18 cellular contexts compared by ENCODE assay signal in the genomic region with DNA sequence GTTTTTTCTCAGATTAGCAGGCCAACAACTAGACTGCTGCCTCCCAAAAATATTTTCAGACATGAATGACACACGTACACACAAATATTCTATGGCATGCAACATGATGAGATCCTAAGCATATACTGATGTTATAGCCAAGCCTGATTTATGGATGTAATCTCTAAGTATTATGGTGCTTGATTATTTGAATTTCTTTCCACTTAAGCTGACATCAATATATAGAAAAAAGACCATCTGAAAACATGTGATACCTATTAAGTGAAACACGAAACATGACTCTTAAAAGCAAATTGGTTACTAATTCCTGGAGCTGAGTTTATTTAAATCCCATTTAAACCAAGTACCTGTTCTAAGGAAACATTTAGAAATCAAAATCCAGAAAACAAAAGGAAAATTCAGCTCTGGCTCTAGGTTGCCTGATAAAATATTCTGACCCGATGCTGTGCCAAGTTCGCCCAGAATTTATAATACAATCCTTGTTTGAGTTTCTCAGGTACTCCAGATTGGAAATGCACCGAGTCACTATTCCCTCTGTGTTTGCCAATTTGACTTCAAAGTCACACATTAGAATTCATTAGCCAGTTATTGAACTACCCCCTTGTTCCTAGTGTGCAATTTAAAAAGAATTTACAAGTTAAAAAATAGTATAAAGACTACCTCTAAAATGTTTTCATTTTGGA.
A peak's percentile ranks its signal among the peaks of the same experiment; 100 is the strongest.
DNase-seq lines count a peak whose midpoint lies in the region; ATAC-seq, FAIRE-seq and TF ChIP-seq lines count a peak whose summit lies in the region.
"Had no signal": no experiment of that assay in that cellular context is flagged by ENCODE, and none has a peak within 500 bp of the region (broad histone marks: within the 10 kb centered on the region; RNA-seq: fewer than 3 reads in every experiment).

No MANE protein-coding gene starts in this region.

- H3K36me3 Mint-ChIP-seq in progenitor cell of endocrine pancreas (ENCODE audit: insufficient read depth) = no peaks in the 10 kb centered on the region
- H3K36me3 Mint-ChIP-seq: T-cell had no signal

- no peaks in the 10 kb centered on the region for H3K9me2 ChIP-seq in PC-9 (ENCODE audit: insufficient read depth)

- in situ Hi-C loops in Panc1 (cut with HindIII; ENCODE audit: low pct_unique_long_range_greater_than_20kb, low sequenced_read_pairs) = no loop called here

- H3K36me3 ChIP-seq in Panc1 (ENCODE audit: control insufficient read depth, insufficient read depth, low read length) (no peaks in the 10 kb centered on the region), PC-9 (ENCODE audit: low read depth) (no peaks in the 10 kb centered on the region)
- H3K36me3 ChIP-seq: BLaER1 had no signal

- no peaks in the 10 kb centered on the region for H3K79me2 ChIP-seq in PC-9 (ENCODE audit: low read depth)

- H3K4me1 ChIP-seq in Panc1 (ENCODE audit: control insufficient read depth, insufficient read depth, low read length) = no peaks in the 10 kb centered on the region
- H3K4me1 ChIP-seq in PC-9 (replicated peaks; ENCODE audit: insufficient read depth) = peaks cover 12% of the 10 kb centered on the region

- POLR2A ChIA-PET in Panc1 (lab: Charles Lee) = no interaction called here
- POLR2A ChIA-PET in PC-9 (lab: Charles Lee; ENCODE audit: unreplicated experiment) = no interaction called here

- TF ChIP-seq CTCF in Panc1 (IDR thresholded peaks at IDR 0.05) (no peak), progenitor cell of endocrine pancreas (IDR thresholded peaks at IDR 0.05; ENCODE audit: unreplicated experiment) (no peak), PC-9 (conservative IDR thresholded peaks at IDR 0.05) (no peak)

- H3K4me1 Mint-ChIP-seq in progenitor cell of endocrine pancreas (ENCODE audit: low read depth) = peaks cover 49% of the 10 kb centered on the region
- H3K4me1 Mint-ChIP-seq: GM23338 had no signal

- no TSS peak for BruUV-seq in Panc1 (replicated peaks; lab: Mats Ljungman, UMichigan)
- BruUV-seq in PC-9 (replicated peaks; lab: Mats Ljungman, UMichigan) = no TSS peak

- H3K4me2 ChIP-seq in PC-9 = no peak overlapping the region
- H3K4me2 ChIP-seq: BLaER1, GM23338 had no signal

- no peaks in the 10 kb centered on the region for H4K20me1 ChIP-seq in PC-9 (ENCODE audit: insufficient read depth)
- H4K20me1 ChIP-seq: BLaER1 had no signal

- CTCF ChIA-PET in Panc1 (lab: Charles Lee) = no interaction called here
- CTCF ChIA-PET in PC-9 (lab: Charles Lee) = no interaction called here

- H3K9me3 ChIP-seq in Panc1 (ENCODE audit: control insufficient read depth, insufficient read depth, low read depth, low read length) (no peaks in the 10 kb centered on the region), PC-9 (ENCODE audit: insufficient read depth, low read depth) (no peaks in the 10 kb centered on the region)
- H3K9me3 ChIP-seq: BLaER1 had no signal

- no peak for ATAC-seq in Panc1
- ATAC-seq: GM23338, K562, Right ventricle myocardium inferior, T-cell had no signal

- no peaks in the 10 kb centered on the region for H3F3A ChIP-seq in PC-9 (ENCODE audit: insufficient read depth, low read depth)

- H3K27ac Mint-ChIP-seq in progenitor cell of endocrine pancreas = peak overlapping the region; percentile 42
- H3K27ac Mint-ChIP-seq: GM23338, T-cell had no signal

- no peak overlapping the region for H2AFZ ChIP-seq in PC-9

- no peaks in the 10 kb centered on the region for H3K27me3 Mint-ChIP-seq in progenitor cell of endocrine pancreas
- H3K27me3 Mint-ChIP-seq: T-cell had no signal

- H3K4me3 ChIP-seq in Panc1 (ENCODE audit: low read depth in 2 of 2, low read length in 2 of 2) (no peak overlapping the region), PC-9 (no peak overlapping the region)
- H3K4me3 ChIP-seq: BLaER1, GM23338, K562, SK-N-MC had no signal

- H3K9me3 Mint-ChIP-seq in progenitor cell of endocrine pancreas (ENCODE audit: low read depth) = peaks cover 9% of the 10 kb centered on the region

- no peak for FAIRE-seq in GM19239 (lab: Jason Lieb, UNC)
- FAIRE-seq: GM12891, K562 had no signal

- peak overlapping the region; percentile 17; the same call in 1 of the 2 replicates for H3K27ac ChIP-seq in Panc1 (ENCODE audit: low read length)
- no peak overlapping the region for H3K27ac ChIP-seq in PC-9
- H3K27ac ChIP-seq: SK-N-MC had no signal

- H3K27me3 ChIP-seq in Panc1 (ENCODE audit: control insufficient read depth, insufficient read depth, low read length) = no peaks in the 10 kb centered on the region
- no peaks in the 10 kb centered on the region for H3K27me3 ChIP-seq in PC-9 (ENCODE audit: insufficient read depth, low read depth)
- H3K27me3 ChIP-seq: BLaER1 had no signal

- DNase-seq in DMS79 treated with DMSO at 0.1 percent for 48 hours (lab: John Stamatoyannopoulos, UW) = peak; percentile 39
- DNase-seq in DMS79 (lab: John Stamatoyannopoulos, UW) = no peak
- DNase-seq in NCI-H2081 treated with DMSO at 0.1 percent for 48 hours (lab: John Stamatoyannopoulos, UW) = peak; percentile 16
- no peak for DNase-seq in Panc1 (ENCODE audit: low read depth, low spot score)
- DNase-seq in progenitor cell of endocrine pancreas (ENCODE audit: low spot score, unreplicated experiment) = no peak
- DNase-seq in dermis blood vessel endothelial cell = no peak
- DNase-seq in GM19239 (ENCODE audit: insufficient read length, low spot score) = no peak
- no peak for DNase-seq in PC-9
- DNase-seq: 8988T, DMS153, NCI-H1930, T-cell had no signal

- no peak overlapping the region for H3K4me3 Mint-ChIP-seq in progenitor cell of endocrine pancreas (ENCODE audit: low read depth)
- H3K4me3 Mint-ChIP-seq: GM23338, T-cell had no signal

- intact Hi-C loops in Panc1 (cut with micrococcal nuclease; ENCODE audit: unreplicated experiment) (no loop called here), PC-9 (cut with micrococcal nuclease; ENCODE audit: unreplicated experiment) (no loop called here)

Comparison
In these comparisons a context has a peak if more than half of its experiments do, and no peak if none do; other contexts are left out.
1. DNase-seq: peak in DMS79 treated with DMSO at 0.1 percent for 48 hours (single experiment) and NCI-H2081 treated with DMSO at 0.1 percent for 48 hours (single experiment); none in DMS79 (single experiment), Panc1 (single experiment), progenitor cell of endocrine pancreas (single experiment), dermis blood vessel endothelial cell (single experiment), GM19239 (single experiment) and PC-9 (0 of 2).